Comparison of ENCODE assay signal across 13 cellular contexts in the genomic region with DNA sequence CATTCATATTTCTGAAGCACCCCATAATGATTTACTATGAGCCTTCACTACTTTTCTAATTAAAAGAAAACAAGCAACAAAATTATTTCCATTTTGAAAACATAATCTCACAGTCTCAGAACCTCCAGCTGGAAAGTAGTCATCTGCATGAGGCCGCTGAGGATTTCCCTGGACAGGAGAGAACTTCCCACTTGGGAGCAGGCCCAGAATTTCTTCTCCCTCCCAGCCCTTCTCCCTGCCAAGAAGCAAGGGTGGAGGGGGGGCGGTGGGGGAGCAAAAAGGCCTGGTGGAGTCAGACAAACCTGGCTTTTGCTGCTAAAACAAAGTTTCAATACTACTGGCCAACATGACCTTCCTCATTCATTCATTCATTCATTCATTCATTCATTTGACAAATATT.
DNase-seq lines count a peak whose midpoint lies in the region; ATAC-seq and TF ChIP-seq lines count a peak whose summit lies in the region.
"Had no signal": no experiment of that assay in that cellular context is flagged by ENCODE, and none has a peak within 500 bp of the region (broad histone marks: within the 10 kb centered on the region; RNA-seq: fewer than 3 reads in every experiment).

No MANE protein-coding gene starts in this region.

- H3K9me3 ChIP-seq in SK-N-SH, result no peaks in the 10 kb centered on the region

- no peaks in the 10 kb centered on the region; a peak in 1 of 4 replicates for H3K4me1 ChIP-seq in SK-N-SH (ENCODE audit: control insufficient read depth in 1 of 2, insufficient read depth in 2 of 2, low read depth in 1 of 2, low read length in 1 of 2)

- no peaks in the 10 kb centered on the region for H4K20me1 ChIP-seq in SK-N-SH (ENCODE audit: insufficient read depth)

- no peaks in the 10 kb centered on the region for H3K36me3 ChIP-seq in SK-N-SH (replicated peaks in 1 of 2; ENCODE audit: control insufficient read depth in 1 of 2, insufficient read depth in 2 of 2, low read length in 1 of 2)

- H3K4me3 Mint-ChIP-seq in T-cell, result no peak overlapping the region
- H3K4me3 Mint-ChIP-seq: central memory CD8-positive, alpha-beta T cell had no signal

- POLR2A ChIA-PET in SK-N-SH (lab: Yijun Ruan, JAX), result no interaction called here
- POLR2A ChIA-PET in T-cell (lab: Charles Lee), result no interaction called here

- no peaks in the 10 kb centered on the region for H3K79me2 ChIP-seq in SK-N-SH (ENCODE audit: insufficient read depth)

- CTCF ChIA-PET in SK-N-SH (lab: Yijun Ruan, JAX), result no interaction called here
- CTCF ChIA-PET in T-cell (lab: Charles Lee), result no interaction called here

- H3K4me3 ChIP-seq in SK-N-SH (ENCODE audit: low read depth in 2 of 2, low read length in 1 of 2), result no peak overlapping the region

- H3K27ac ChIP-seq in SK-N-SH (ENCODE audit: low read depth in 2 of 2, low read length in 1 of 2), result no peak overlapping the region

- peaks cover 2 to 23% of the 10 kb centered on the region in 2 donors for H3K27me3 Mint-ChIP-seq in T-cell

- H3F3A ChIP-seq in SK-N-SH (replicated peaks; ENCODE audit: insufficient read depth), result no peaks in the 10 kb centered on the region

- no peak overlapping the region for H3K9ac ChIP-seq in SK-N-SH

- no peaks in the 10 kb centered on the region for H3K9me2 ChIP-seq in SK-N-SH

- TF ChIP-seq CTCF in SK-N-SH (IDR thresholded peaks at IDR 0.05), result no peak

- H3K27ac Mint-ChIP-seq in T-cell, result no peak overlapping the region

- DNase-seq in SK-N-SH (no peak), fibroblast of peridontal ligament (ENCODE audit: extremely low read depth) (peak; percentile 78), mesenteric fat pad (ENCODE audit: low spot score) (peak; percentile 67), T-cell (no peak), NCI-H69 (lab: John Stamatoyannopoulos, UW) (no peak), D341Med (ENCODE audit: low spot score) (no peak)
- no peak for DNase-seq in stimulated activated CD8-positive, alpha-beta memory T cell treated with anti-CD3 and anti-CD28 coated beads, Interleukin-4, amount 100 ng/mL, for 48 hours
- DNase-seq: 8988T; DMS153; MM.1S; stimulated activated CD4-positive, alpha-beta T cell treated with anti-CD3 and anti-CD28 coated beads, Interleukin-12 subunit alpha, Interleukin-12 subunit beta, amount 100 ng/mL, for 4 hours had no signal

- peaks cover 22% of the 10 kb centered on the region; the same call in 1 of the 2 replicates for H3K27me3 ChIP-seq in SK-N-SH (ENCODE audit: insufficient read depth)

- no peaks in the 10 kb centered on the region for H3K9me3 Mint-ChIP-seq in T-cell
- H3K9me3 Mint-ChIP-seq: central memory CD8-positive, alpha-beta T cell had no signal

- TF ChIP-seq RAD21 in SK-N-SH (IDR thresholded peaks at IDR 0.05; ENCODE audit: low read length), result no peak

- H3K36me3 Mint-ChIP-seq in T-cell, result no peaks in the 10 kb centered on the region

- WGBS in SK-N-SH (ENCODE audit: low lambda C conversion rate), result 31% methylated on average over 2 of the region's 2 CpGs

- H2AFZ ChIP-seq in SK-N-SH (ENCODE audit: low read depth), result no peak overlapping the region

- TF ChIP-seq EP300 in SK-N-SH (IDR thresholded peaks at IDR 0.05; ENCODE audit: borderline replicate concordance in 1 of 2, low read depth in 1 of 2, low read length in 1 of 2), result no peak

- ATAC-seq in SK-N-SH treated with all-trans-retinoic acid at 6 μM for 48 hours (0 out of 3 replicates have a peak, but pooled peaks have one; percentile 37), T-cell (replicated peaks in 1 of 4) (no peak)

- H3K4me1 Mint-ChIP-seq in T-cell, result no peaks in the 10 kb centered on the region
- H3K4me1 Mint-ChIP-seq: central memory CD8-positive, alpha-beta T cell had no signal

- H3K4me2 ChIP-seq in SK-N-SH, result no peak overlapping the region

TF ChIP-seq in SK-N-SH treated with all-trans-retinoic acid at 6 μM for 48 hours, 23 proteins besides CTCF, POLR2A, EP300 and RAD21 (continues in another document):
- TF ChIP-seq RARB (CRISPR knock-in tag; IDR thresholded peaks at IDR 0.05) (no peak), TCF4 (CRISPR knock-in tag; IDR thresholded peaks at IDR 0.05; ENCODE audit: borderline replicate concordance) (no peak), PPARA (CRISPR knock-in tag; IDR thresholded peaks at IDR 0.05; ENCODE audit: borderline replicate concordance) (no peak), TOX (CRISPR knock-in tag; IDR thresholded peaks at IDR 0.05; ENCODE audit: borderline replicate concordance) (no peak), CSDC2 (CRISPR knock-in tag; IDR thresholded peaks at IDR 0.05) (no peak), ZNF565 (CRISPR knock-in tag; conservative IDR thresholded peaks at IDR 0.05; ENCODE audit: low read depth) (no peak), ARNTL (CRISPR knock-in tag; IDR thresholded peaks at IDR 0.05; ENCODE audit: borderline replicate concordance, low read depth) (no peak), ESRRG (CRISPR knock-in tag; IDR thresholded peaks at IDR 0.05) (no peak), ZC3H10 (CRISPR knock-in tag; IDR thresholded peaks at IDR 0.05) (no peak)
- TF ChIP-seq, protein P1, sequence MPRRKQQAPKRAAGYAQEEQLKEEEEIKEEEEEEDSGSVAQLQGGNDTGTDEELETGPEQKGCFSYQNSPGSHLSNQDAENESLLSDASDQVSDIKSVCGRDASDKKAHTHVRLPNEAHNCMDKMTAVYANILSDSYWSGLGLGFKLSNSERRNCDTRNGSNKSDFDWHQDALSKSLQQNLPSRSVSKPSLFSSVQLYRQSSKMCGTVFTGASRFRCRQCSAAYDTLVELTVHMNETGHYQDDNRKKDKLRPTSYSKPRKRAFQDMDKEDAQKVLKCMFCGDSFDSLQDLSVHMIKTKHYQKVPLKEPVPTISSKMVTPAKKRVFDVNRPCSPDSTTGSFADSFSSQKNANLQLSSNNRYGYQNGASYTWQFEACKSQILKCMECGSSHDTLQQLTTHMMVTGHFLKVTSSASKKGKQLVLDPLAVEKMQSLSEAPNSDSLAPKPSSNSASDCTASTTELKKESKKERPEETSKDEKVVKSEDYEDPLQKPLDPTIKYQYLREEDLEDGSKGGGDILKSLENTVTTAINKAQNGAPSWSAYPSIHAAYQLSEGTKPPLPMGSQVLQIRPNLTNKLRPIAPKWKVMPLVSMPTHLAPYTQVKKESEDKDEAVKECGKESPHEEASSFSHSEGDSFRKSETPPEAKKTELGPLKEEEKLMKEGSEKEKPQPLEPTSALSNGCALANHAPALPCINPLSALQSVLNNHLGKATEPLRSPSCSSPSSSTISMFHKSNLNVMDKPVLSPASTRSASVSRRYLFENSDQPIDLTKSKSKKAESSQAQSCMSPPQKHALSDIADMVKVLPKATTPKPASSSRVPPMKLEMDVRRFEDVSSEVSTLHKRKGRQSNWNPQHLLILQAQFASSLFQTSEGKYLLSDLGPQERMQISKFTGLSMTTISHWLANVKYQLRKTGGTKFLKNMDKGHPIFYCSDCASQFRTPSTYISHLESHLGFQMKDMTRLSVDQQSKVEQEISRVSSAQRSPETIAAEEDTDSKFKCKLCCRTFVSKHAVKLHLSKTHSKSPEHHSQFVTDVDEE (CRISPR knock-in tag; IDR thresholded peaks at IDR 0.05), result no peak

TF ChIP-seq in SK-N-SH, 30 proteins besides CTCF, POLR2A, EP300 and RAD21 (continues in another document):
- TF ChIP-seq ELF1 (IDR thresholded peaks at IDR 0.05) (no peak), TCF12 (IDR thresholded peaks at IDR 0.05) (no peak), CHD2 (IDR thresholded peaks at IDR 0.05; ENCODE audit: low read length, partially characterized antibody) (no peak), FOXJ3 (CRISPR knock-in tag; IDR thresholded peaks at IDR 0.05) (no peak), MEF2A (IDR thresholded peaks at IDR 0.05; ENCODE audit: borderline replicate concordance, low read depth) (no peak), GATA2 (CRISPR knock-in tag; IDR thresholded peaks at IDR 0.05) (no peak)
- TF ChIP-seq, protein P2, sequence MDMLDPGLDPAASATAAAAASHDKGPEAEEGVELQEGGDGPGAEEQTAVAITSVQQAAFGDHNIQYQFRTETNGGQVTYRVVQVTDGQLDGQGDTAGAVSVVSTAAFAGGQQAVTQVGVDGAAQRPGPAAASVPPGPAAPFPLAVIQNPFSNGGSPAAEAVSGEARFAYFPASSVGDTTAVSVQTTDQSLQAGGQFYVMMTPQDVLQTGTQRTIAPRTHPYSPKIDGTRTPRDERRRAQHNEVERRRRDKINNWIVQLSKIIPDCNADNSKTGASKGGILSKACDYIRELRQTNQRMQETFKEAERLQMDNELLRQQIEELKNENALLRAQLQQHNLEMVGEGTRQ (IDR thresholded peaks at IDR 0.05; ENCODE audit: borderline replicate concordance, low read depth, low read length), result no peak
- TF ChIP-seq, protein P3, sequence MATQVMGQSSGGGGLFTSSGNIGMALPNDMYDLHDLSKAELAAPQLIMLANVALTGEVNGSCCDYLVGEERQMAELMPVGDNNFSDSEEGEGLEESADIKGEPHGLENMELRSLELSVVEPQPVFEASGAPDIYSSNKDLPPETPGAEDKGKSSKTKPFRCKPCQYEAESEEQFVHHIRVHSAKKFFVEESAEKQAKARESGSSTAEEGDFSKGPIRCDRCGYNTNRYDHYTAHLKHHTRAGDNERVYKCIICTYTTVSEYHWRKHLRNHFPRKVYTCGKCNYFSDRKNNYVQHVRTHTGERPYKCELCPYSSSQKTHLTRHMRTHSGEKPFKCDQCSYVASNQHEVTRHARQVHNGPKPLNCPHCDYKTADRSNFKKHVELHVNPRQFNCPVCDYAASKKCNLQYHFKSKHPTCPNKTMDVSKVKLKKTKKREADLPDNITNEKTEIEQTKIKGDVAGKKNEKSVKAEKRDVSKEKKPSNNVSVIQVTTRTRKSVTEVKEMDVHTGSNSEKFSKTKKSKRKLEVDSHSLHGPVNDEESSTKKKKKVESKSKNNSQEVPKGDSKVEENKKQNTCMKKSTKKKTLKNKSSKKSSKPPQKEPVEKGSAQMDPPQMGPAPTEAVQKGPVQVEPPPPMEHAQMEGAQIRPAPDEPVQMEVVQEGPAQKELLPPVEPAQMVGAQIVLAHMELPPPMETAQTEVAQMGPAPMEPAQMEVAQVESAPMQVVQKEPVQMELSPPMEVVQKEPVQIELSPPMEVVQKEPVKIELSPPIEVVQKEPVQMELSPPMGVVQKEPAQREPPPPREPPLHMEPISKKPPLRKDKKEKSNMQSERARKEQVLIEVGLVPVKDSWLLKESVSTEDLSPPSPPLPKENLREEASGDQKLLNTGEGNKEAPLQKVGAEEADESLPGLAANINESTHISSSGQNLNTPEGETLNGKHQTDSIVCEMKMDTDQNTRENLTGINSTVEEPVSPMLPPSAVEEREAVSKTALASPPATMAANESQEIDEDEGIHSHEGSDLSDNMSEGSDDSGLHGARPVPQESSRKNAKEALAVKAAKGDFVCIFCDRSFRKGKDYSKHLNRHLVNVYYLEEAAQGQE (IDR thresholded peaks at IDR 0.05; ENCODE audit: low read depth, low read length), result no peak

Comparison
In these comparisons a context has a peak if more than half of its experiments do, and no peak if none do; other contexts are left out.
1. DNase-seq: peak in fibroblast of peridontal ligament (single experiment) and mesenteric fat pad (single experiment); none in SK-N-SH (single experiment), T-cell (0 of 34), stimulated activated CD8-positive, alpha-beta memory T cell treated with anti-CD3 and anti-CD28 coated beads, Interleukin-4, amount 100 ng/mL, for 48 hours (single experiment), NCI-H69 (single experiment) and D341Med (single experiment).